12 cellular contexts compared by ENCODE assay signal in the genomic region with DNA sequence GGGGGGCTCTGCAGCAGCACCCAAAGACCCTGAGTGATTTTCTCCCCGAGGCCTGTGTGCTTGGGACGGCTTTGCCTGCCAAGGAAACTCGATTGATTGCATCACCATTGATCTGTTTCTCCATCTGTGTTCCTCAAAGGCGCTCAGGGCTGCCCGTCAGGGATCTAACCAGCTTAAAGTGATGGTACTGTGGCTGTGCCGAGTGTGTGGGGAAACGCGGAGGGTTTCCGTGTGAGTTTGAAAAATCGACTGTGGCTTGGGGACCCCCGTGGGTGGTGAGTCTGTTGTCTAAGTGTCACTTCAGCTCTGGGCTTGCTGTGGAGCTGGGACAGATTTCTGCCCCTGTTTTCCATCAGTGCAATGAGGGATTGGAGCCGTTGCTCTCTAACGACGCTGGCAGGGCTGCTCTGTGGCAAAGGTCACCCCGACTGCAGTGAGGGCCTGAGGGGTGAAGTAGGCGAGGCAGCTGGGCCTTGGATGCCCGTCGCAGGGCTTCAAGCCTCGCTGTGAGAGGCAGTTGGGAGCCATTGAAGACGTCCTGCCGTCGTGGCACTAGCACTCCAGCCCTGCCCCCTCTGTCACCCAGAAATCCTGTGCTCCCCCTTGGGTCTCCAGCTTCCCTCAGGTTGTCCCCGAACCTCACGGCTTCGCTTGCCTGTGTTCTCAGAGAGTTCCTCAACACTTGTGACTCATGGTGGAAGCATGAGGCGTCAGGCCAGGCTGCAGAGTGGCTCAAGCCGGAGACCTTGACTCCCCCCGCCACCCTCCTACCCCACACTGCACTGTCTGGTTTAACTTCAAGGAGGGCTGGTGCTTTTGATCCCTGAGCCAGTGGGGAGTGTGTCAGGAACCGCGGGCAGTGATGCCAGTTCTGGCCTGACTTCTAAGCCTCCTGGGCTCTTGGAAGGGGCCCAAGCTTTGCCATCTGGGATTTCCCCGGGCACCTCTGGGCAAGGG. TPM values are rescaled to one million over a fixed set of nuclear protein-coding genes. Genes with fewer than 3 reads are reported as not detected.
DNase-seq lines count a peak whose midpoint lies in the region; ATAC-seq and TF ChIP-seq lines count a peak whose summit lies in the region.
"Had no signal": no experiment of that assay in that cellular context is flagged by ENCODE, and none has a peak within 500 bp of the region (broad histone marks: within the 10 kb centered on the region; RNA-seq: fewer than 3 reads in every experiment).

No MANE protein-coding gene starts in this region.

- H3K9ac ChIP-seq in BLaER1 = no peak overlapping the region

- no peak for ATAC-seq in GM21423 (IDR thresholded peaks at IDR 0.05; ENCODE audit: unreplicated experiment)

- peaks cover 48% of the 10 kb centered on the region for H3K4me1 ChIP-seq in BLaER1

- H3K4me3 ChIP-seq in BLaER1 = no peak overlapping the region
- H3K4me3 ChIP-seq in MG63 = no peak overlapping the region
- H3K4me3 ChIP-seq in choroid plexus epithelial cell (ENCODE audit: low read depth, low read length) = no peak overlapping the region
- H3K4me3 ChIP-seq: dorsolateral prefrontal cortex had no signal

- H3K9me3 ChIP-seq in BLaER1 (no peaks in the 10 kb centered on the region), MG63 (no peaks in the 10 kb centered on the region)

- no peak for TF ChIP-seq CTCF in choroid plexus epithelial cell (conservative IDR thresholded peaks at IDR 0.05; ENCODE audit: low read depth, low read length)
- no peak for TF ChIP-seq CTCF in endothelial cell (IDR thresholded peaks at IDR 0.05; ENCODE audit: unreplicated experiment)

- peaks cover 11% of the 10 kb centered on the region for H3K27me3 Mint-ChIP-seq in endothelial cell (ENCODE audit: unreplicated experiment)

- H3K9me3 Mint-ChIP-seq in endothelial cell (ENCODE audit: unreplicated experiment) = no peaks in the 10 kb centered on the region

- no peak overlapping the region for H3K27ac ChIP-seq in BLaER1
- H3K27ac ChIP-seq: dorsolateral prefrontal cortex, VCaP had no signal

- no peak overlapping the region for H3K4me3 Mint-ChIP-seq in endothelial cell (ENCODE audit: unreplicated experiment)
- H3K4me3 Mint-ChIP-seq: naive B cell had no signal

- peak overlapping the region; percentile 74 for H3K4me2 ChIP-seq in BLaER1

- H3K4me1 Mint-ChIP-seq in endothelial cell (ENCODE audit: unreplicated experiment) = peaks cover 3% of the 10 kb centered on the region

- no peak overlapping the region for H3K27ac Mint-ChIP-seq in endothelial cell (ENCODE audit: unreplicated experiment)
- H3K27ac Mint-ChIP-seq: naive B cell had no signal

- DNase-seq in MG63 (peak; percentile 82), choroid plexus epithelial cell (ENCODE audit: low read depth) (peak; percentile 80), non-pigmented ciliary epithelial cell (ENCODE audit: low read depth) (peak; percentile 44), endothelial cell (ENCODE audit: low spot score) (no peak)
- DNase-seq in activated T-cell treated with anti-CD3 and anti-CD28 coated beads, Interleukin-2, amount 50 U/mL, for 1 hour = no peak
- no peak for DNase-seq in activated naive CD4-positive, alpha-beta T cell treated with anti-CD3 and anti-CD28 coated beads, Interleukin-2, amount 50 U/mL, for 16 hours
- DNase-seq: naive B cell, NCI-H1105 had no signal

- H3K36me3 Mint-ChIP-seq in endothelial cell (ENCODE audit: low read depth, unreplicated experiment) = no peaks in the 10 kb centered on the region

- H3K36me3 ChIP-seq in BLaER1 (no peaks in the 10 kb centered on the region), MG63 (no peaks in the 10 kb centered on the region)

- H3K27me3 ChIP-seq in BLaER1 = 0 out of 2 replicates have a peak, but pooled peaks cover 5% of the 10 kb centered on the region
- H3K27me3 ChIP-seq in MG63 = no peaks in the 10 kb centered on the region

- H4K20me1 ChIP-seq in BLaER1 = no peaks in the 10 kb centered on the region

RNA-seq across cellular contexts. Expression of a gene that starts 21.8 kb away (rescaled TPM):
- total RNA-seq in MG63 (2014; rRNA removed; shearing (Covaris generic); ENCODE audit: low replicate concordance) = not detected in 2 replicates
- total RNA-seq in endothelial cell (ENCODE audit: unreplicated experiment) = 0.10 TPM

RNA-seq across cellular contexts. Expression of a gene that starts 59.8 kb away (rescaled TPM):
- 138 and 161 TPM in 2 replicates for total RNA-seq in MG63 (2014; rRNA removed; shearing (Covaris generic); ENCODE audit: low replicate concordance)
- 57.7 TPM for total RNA-seq in endothelial cell (ENCODE audit: unreplicated experiment)

Comparison
In these comparisons a context has a peak if more than half of its experiments do, and no peak if none do; other contexts are left out.
1. DNase-seq: peak in MG63 (single experiment), choroid plexus epithelial cell (single experiment) and non-pigmented ciliary epithelial cell (single experiment); none in endothelial cell (single experiment), activated T-cell treated with anti-CD3 and anti-CD28 coated beads, Interleukin-2, amount 50 U/mL, for 1 hour (single experiment) and activated naive CD4-positive, alpha-beta T cell treated with anti-CD3 and anti-CD28 coated beads, Interleukin-2, amount 50 U/mL, for 16 hours (single experiment).